9 cellular contexts compared by ENCODE assay signal in genomic region chr2:46977899-46978298, GRCh38. TPM values are rescaled to one million over a fixed set of nuclear protein-coding genes. Genes with fewer than 3 reads are reported as not detected.
DNase-seq lines count a peak whose midpoint lies in the region; ATAC-seq, FAIRE-seq and TF ChIP-seq lines count a peak whose summit lies in the region.
"Had no signal": no experiment of that assay in that cellular context is flagged by ENCODE, and none has a peak within 500 bp of the region (broad histone marks: within the 10 kb centered on the region; RNA-seq: fewer than 3 reads in every experiment).

No MANE protein-coding gene starts in this region.

- RAD21 ChIA-PET in GM12878 (lab: Charles Lee; ENCODE audit: unreplicated experiment) = interaction anchor here (1.3 to 1.8 kb wide), 2 partner anchors 34 to 345 kb away, joined by 4 to 12 read pairs; no protein-coding TSS in a partner anchor

- FAIRE-seq in GM12878 (lab: Jason Lieb, UNC) = no peak

- POLR2A ChIA-PET in GM12878 (lab: Charles Lee) = interaction anchor here (0.5 to 1.3 kb wide), 2 partner anchors 34 to 582 kb away, joined by 4 to 8 read pairs; no protein-coding TSS in a partner anchor

- WGBS in GM12878 (ENCODE audit: insufficient coverage, insufficient replicate concordance, low lambda C conversion rate, missing lambda C conversion rate) = 0% methylated on average over 4 of the region's 4 CpGs

- no peak for DNase-seq in activated naive CD4-positive, alpha-beta T cell treated with anti-CD3 and anti-CD28 coated beads, Interleukin-2, amount 10 ng/mL, durations not matched to agents 7 days and 5 days
- DNase-seq in activated naive CD4-positive, alpha-beta T cell (lab: John Stamatoyannopoulos, UW) = no peak
- DNase-seq in NAMALWA (ENCODE audit: low spot score) (peak; percentile 60), GM12878 (ENCODE audit: low read depth, low spot score) (no peak), GM03348 (ENCODE audit: low spot score) (no peak), D341Med (ENCODE audit: low spot score) (no peak)
- peak; percentile 52 for DNase-seq in stimulated activated naive B cell treated with anti-CD40 and anti-IgM and Interleukin-4, amounts not matched to agents 10 μg/mL and 1 μg/mL and 100 μg/mL, for 72 hours

- no peak overlapping the region for H3K9ac ChIP-seq in GM12878 (ENCODE audit: control insufficient read depth, insufficient read depth, low read length)

- 0 out of 2 replicates have a peak overlapping the region, but pooled peaks have one; percentile 3 for H3K4me2 ChIP-seq in GM12878 (ENCODE audit: control insufficient read depth, insufficient read depth)

- no TSS peak for BruUV-seq in GM12878 (replicated peaks; lab: Mats Ljungman, UMichigan)

- H3K36me3 Mint-ChIP-seq in activated naive CD4-positive, alpha-beta T cell treated with anti-CD3 and anti-CD28 coated beads, Interleukin-2, amount 10 ng/mL, durations not matched to agents 7 days and 5 days = peaks cover 57% of the 10 kb centered on the region
- H3K36me3 Mint-ChIP-seq in stimulated activated naive B cell treated with anti-CD40 and anti-IgM and Interleukin-4, amounts not matched to agents 10 μg/mL and 1 μg/mL and 100 μg/mL, for 72 hours = peaks cover 54 to 74% of the 10 kb centered on the region in 2 donors
- H3K36me3 Mint-ChIP-seq: WTC11 had no signal

- H3K4me3 ChIP-seq in GM12878 = no peak overlapping the region

- H3K27ac Mint-ChIP-seq in activated naive CD4-positive, alpha-beta T cell treated with anti-CD3 and anti-CD28 coated beads, Interleukin-2, amount 10 ng/mL, durations not matched to agents 7 days and 5 days = peak overlapping the region; percentile 89
- peak overlapping the region; percentile 98 for H3K27ac Mint-ChIP-seq in stimulated activated naive B cell treated with anti-CD40 and anti-IgM and Interleukin-4, amounts not matched to agents 10 μg/mL and 1 μg/mL and 100 μg/mL, for 72 hours
- H3K27ac Mint-ChIP-seq: WTC11 had no signal

- in situ Hi-C loops in GM12878 (cut with MboI) = no loop called here

- H3K4me3 Mint-ChIP-seq in activated naive CD4-positive, alpha-beta T cell treated with anti-CD3 and anti-CD28 coated beads, Interleukin-2, amount 10 ng/mL, durations not matched to agents 7 days and 5 days = no peak overlapping the region
- H3K4me3 Mint-ChIP-seq in stimulated activated naive B cell treated with anti-CD40 and anti-IgM and Interleukin-4, amounts not matched to agents 10 μg/mL and 1 μg/mL and 100 μg/mL, for 72 hours = peak overlapping the region; percentile 28 to 55
- H3K4me3 Mint-ChIP-seq: WTC11 had no signal

- no peak for TF ChIP-seq EP300 in GM12878 (IDR thresholded peaks at IDR 0.05; ENCODE audit: borderline replicate concordance in 1 of 2, control insufficient read depth in 1 of 2, low read depth in 2 of 2, low read length in 2 of 2)

- no peaks in the 10 kb centered on the region for H3K9me3 Mint-ChIP-seq in activated naive CD4-positive, alpha-beta T cell treated with anti-CD3 and anti-CD28 coated beads, Interleukin-2, amount 10 ng/mL, durations not matched to agents 7 days and 5 days
- H3K9me3 Mint-ChIP-seq in stimulated activated naive B cell treated with anti-CD40 and anti-IgM and Interleukin-4, amounts not matched to agents 10 μg/mL and 1 μg/mL and 100 μg/mL, for 72 hours = no peaks in the 10 kb centered on the region
- H3K9me3 Mint-ChIP-seq: WTC11 had no signal

- peaks cover 62% of the 10 kb centered on the region for H3K4me1 Mint-ChIP-seq in activated naive CD4-positive, alpha-beta T cell treated with anti-CD3 and anti-CD28 coated beads, Interleukin-2, amount 10 ng/mL, durations not matched to agents 7 days and 5 days
- peaks cover 56 to 93% of the 10 kb centered on the region in 2 donors for H3K4me1 Mint-ChIP-seq in stimulated activated naive B cell treated with anti-CD40 and anti-IgM and Interleukin-4, amounts not matched to agents 10 μg/mL and 1 μg/mL and 100 μg/mL, for 72 hours

- peaks cover 37% of the 10 kb centered on the region for H3K4me1 ChIP-seq in GM12878 (ENCODE audit: control insufficient read depth, insufficient read depth, low read length)

- no peaks in the 10 kb centered on the region for H3K27me3 ChIP-seq in GM12878 (replicated peaks in 1 of 2; ENCODE audit: control insufficient read depth in 2 of 2, insufficient read depth in 2 of 2, low read length in 1 of 2)

- no peaks in the 10 kb centered on the region for H3K27me3 Mint-ChIP-seq in activated naive CD4-positive, alpha-beta T cell treated with anti-CD3 and anti-CD28 coated beads, Interleukin-2, amount 10 ng/mL, durations not matched to agents 7 days and 5 days
- no peaks in the 10 kb centered on the region for H3K27me3 Mint-ChIP-seq in stimulated activated naive B cell treated with anti-CD40 and anti-IgM and Interleukin-4, amounts not matched to agents 10 μg/mL and 1 μg/mL and 100 μg/mL, for 72 hours

- H3K36me3 ChIP-seq in GM12878 (ENCODE audit: control insufficient read depth in 2 of 2, insufficient read depth in 2 of 2, low read length in 1 of 2) = peaks cover 10 to 21% of the 10 kb centered on the region in 2 experiments; a peak in 3 of 4 replicates

- TF ChIP-seq POLR2A in GM12878 (IDR thresholded peaks at IDR 0.05; ENCODE audit: low read depth, low read length) = no peak

- H2AFZ ChIP-seq in GM12878 (ENCODE audit: control insufficient read depth, low read depth, low read length) = no peak overlapping the region

- peak overlapping the region; percentile 63 for H3K27ac ChIP-seq in GM12878 (ENCODE audit: control insufficient read depth, insufficient read depth)

- H3K9me3 ChIP-seq in GM12878 (replicated peaks; ENCODE audit: control insufficient read depth, insufficient read depth, low read length) = no peaks in the 10 kb centered on the region

- SMC1A ChIA-PET in GM12878 (lab: Charles Lee; ENCODE audit: uncharacterized antibody, unreplicated experiment) = interaction anchor here (0.5 to 2.2 kb wide), 6 partner anchors 26 to 345 kb away, joined by 3 to 6 read pairs (median 3); no protein-coding TSS in a partner anchor

- ATAC-seq in GM12878 (peak; percentile 37), HG03521 (IDR thresholded peaks at IDR 0.05; ENCODE audit: unreplicated experiment) (no peak)
- peak; percentile 63 to 66 for ATAC-seq in stimulated activated naive B cell treated with anti-CD40 and anti-IgM and Interleukin-4, amounts not matched to agents 10 μg/mL and 1 μg/mL and 100 μg/mL, for 72 hours (replicated peaks)
- ATAC-seq: WTC11 had no signal

- intact Hi-C loops in GM12878 (cut with micrococcal nuclease; ENCODE audit: unreplicated experiment) = no loop called here

- CTCF ChIA-PET in activated naive CD4-positive, alpha-beta T cell treated with anti-CD3 and anti-CD28 coated beads, Interleukin-2, amount 10 ng/mL, durations not matched to agents 7 days and 5 days (lab: Charles Lee) = interaction anchor here (0.8 kb wide), 1 partner anchor 42 kb away, joined by 3 read pairs; no protein-coding TSS in a partner anchor
- CTCF ChIA-PET in GM12878 (lab: Yijun Ruan, JAX) = interaction anchor here (1.2 to 1.6 kb wide), 3 partner anchors 26 to 60 kb away, joined by 3 to 6 read pairs (median 4); no protein-coding TSS in a partner anchor

- H3K79me2 ChIP-seq in GM12878 (ENCODE audit: control insufficient read depth, insufficient read depth, low read length) = peaks cover 6% of the 10 kb centered on the region

- no peak for TF ChIP-seq CTCF in GM12878 (IDR thresholded peaks at IDR 0.05 in 2 of 3, conservative IDR thresholded peaks at IDR 0.05 in 1 of 3; ENCODE audit: control insufficient read depth in 2 of 3, extremely low read depth in 1 of 3, insufficient read depth in 1 of 3, low read depth in 3 of 3, low read length in 3 of 3)

- TF ChIP-seq RAD21 in GM12878 (IDR thresholded peaks at IDR 0.05; ENCODE audit: insufficient read depth, low read depth, low read length) = no peak

- H4K20me1 ChIP-seq in GM12878 (ENCODE audit: control insufficient read depth, insufficient read depth) = no peaks in the 10 kb centered on the region

RNA-seq across cellular contexts. Expression of gene TTC7A, which starts 36.9 kb away (rescaled TPM):
- total RNA-seq in GM12878 (2013; cell fraction: nucleolus; rRNA removed) = 82.8 and 96.3 TPM in 2 replicates
- 32.3 and 32.5 TPM in 2 replicates for total RNA-seq in GM12878 (2014; rRNA removed)
- total RNA-seq in GM12878 (2014; rRNA removed; fragmentation: Illumina TruSeq; extraction: Trizol) = 13.4 and 13.8 TPM in 2 replicates
- total RNA-seq in GM12878 (2021) = 50.8 and 51.6 TPM in 2 replicates
- 9.5 TPM for polyA plus RNA-seq in GM12878 (2011; ENCODE audit: low read depth)
- polyA plus RNA-seq in GM12878 (2011; rRNA removed) = 9.8 and 18.7 TPM in 2 replicates
- polyA plus RNA-seq in GM12878 (2011; cell fraction: cytosol; rRNA removed) = 23.4 and 25.5 TPM in 2 replicates
- 62.3 and 80.4 TPM in 2 replicates for polyA plus RNA-seq in GM12878 (2011; cell fraction: nucleus; rRNA removed)
- 22.5 and 22.9 TPM in 2 replicates for polyA plus RNA-seq in GM12878 (2012)
- polyA plus RNA-seq in GM12878 (2014; fragmentation: Illumina TruSeq; extraction: Trizol) = 12.4 and 25.4 TPM in 2 replicates
- polyA plus RNA-seq in GM12878 (2014; fragmentation: Nextera tagmentation; extraction: Ambion mirVana) = 1 to 10 TPM; 2.1 to 3.5 TPM
- polyA plus RNA-seq in GM12878 (2014; rRNA removed) = 28.3 and 28.8 TPM in 2 replicates
- polyA plus RNA-seq in GM12878 (2016; fragmentation: Nextera tagmentation; extraction: Ambion mirVana) = 10 to 100 TPM in 1 of 2 experiments, 1 to 10 TPM in 1; 7.5 to 24.2 TPM
- polyA minus RNA-seq in GM12878 (2011; rRNA and poly(A)+ RNA removed) = 25.9 and 47.3 TPM in 2 replicates
- polyA minus RNA-seq in GM12878 (2011; cell fraction: cytosol; rRNA and poly(A)+ RNA removed) = 10.2 and 13.3 TPM in 2 replicates
- 30.1 and 47.2 TPM in 2 replicates for polyA minus RNA-seq in GM12878 (2011; cell fraction: nucleus; rRNA and poly(A)+ RNA removed)

Comparison
In these comparisons a context has a peak if more than half of its experiments do, and no peak if none do; other contexts are left out.
1. DNase-seq: peak in NAMALWA (single experiment) and stimulated activated naive B cell treated with anti-CD40 and anti-IgM and Interleukin-4, amounts not matched to agents 10 μg/mL and 1 μg/mL and 100 μg/mL, for 72 hours (single experiment); none in activated naive CD4-positive, alpha-beta T cell treated with anti-CD3 and anti-CD28 coated beads, Interleukin-2, amount 10 ng/mL, durations not matched to agents 7 days and 5 days (single experiment), activated naive CD4-positive, alpha-beta T cell (0 of 4), GM12878 (single experiment), GM03348 (single experiment) and D341Med (single experiment).